In the genomic region with DNA sequence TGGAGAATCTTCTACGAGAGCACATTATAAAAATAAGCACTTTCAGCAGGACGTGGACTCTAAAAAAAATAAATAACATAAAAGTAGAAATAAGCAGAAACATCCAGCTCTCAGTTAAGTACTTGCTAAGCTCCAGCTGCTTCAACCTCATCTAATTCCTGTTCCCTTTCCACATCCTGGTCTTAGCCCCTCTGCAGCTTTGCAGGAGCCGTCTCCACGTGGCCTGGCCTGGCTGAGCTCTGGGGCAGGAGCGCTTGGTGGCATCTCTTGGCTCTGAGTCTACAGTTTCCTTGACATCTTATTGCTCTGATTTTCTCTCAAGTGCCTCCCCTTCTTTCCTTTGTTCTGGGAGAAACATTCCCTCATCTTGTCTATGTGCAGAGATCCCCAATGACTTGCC, we compare ENCODE assay signal across 1 cellular context.
TF ChIP-seq lines count a peak whose summit lies in the region.

No MANE protein-coding gene starts in this region.

TF ChIP-seq in GM23338, 12 proteins besides CTCF, POLR2A, EP300 and RAD21 (continued from another document):
- TF ChIP-seq, protein P1, sequence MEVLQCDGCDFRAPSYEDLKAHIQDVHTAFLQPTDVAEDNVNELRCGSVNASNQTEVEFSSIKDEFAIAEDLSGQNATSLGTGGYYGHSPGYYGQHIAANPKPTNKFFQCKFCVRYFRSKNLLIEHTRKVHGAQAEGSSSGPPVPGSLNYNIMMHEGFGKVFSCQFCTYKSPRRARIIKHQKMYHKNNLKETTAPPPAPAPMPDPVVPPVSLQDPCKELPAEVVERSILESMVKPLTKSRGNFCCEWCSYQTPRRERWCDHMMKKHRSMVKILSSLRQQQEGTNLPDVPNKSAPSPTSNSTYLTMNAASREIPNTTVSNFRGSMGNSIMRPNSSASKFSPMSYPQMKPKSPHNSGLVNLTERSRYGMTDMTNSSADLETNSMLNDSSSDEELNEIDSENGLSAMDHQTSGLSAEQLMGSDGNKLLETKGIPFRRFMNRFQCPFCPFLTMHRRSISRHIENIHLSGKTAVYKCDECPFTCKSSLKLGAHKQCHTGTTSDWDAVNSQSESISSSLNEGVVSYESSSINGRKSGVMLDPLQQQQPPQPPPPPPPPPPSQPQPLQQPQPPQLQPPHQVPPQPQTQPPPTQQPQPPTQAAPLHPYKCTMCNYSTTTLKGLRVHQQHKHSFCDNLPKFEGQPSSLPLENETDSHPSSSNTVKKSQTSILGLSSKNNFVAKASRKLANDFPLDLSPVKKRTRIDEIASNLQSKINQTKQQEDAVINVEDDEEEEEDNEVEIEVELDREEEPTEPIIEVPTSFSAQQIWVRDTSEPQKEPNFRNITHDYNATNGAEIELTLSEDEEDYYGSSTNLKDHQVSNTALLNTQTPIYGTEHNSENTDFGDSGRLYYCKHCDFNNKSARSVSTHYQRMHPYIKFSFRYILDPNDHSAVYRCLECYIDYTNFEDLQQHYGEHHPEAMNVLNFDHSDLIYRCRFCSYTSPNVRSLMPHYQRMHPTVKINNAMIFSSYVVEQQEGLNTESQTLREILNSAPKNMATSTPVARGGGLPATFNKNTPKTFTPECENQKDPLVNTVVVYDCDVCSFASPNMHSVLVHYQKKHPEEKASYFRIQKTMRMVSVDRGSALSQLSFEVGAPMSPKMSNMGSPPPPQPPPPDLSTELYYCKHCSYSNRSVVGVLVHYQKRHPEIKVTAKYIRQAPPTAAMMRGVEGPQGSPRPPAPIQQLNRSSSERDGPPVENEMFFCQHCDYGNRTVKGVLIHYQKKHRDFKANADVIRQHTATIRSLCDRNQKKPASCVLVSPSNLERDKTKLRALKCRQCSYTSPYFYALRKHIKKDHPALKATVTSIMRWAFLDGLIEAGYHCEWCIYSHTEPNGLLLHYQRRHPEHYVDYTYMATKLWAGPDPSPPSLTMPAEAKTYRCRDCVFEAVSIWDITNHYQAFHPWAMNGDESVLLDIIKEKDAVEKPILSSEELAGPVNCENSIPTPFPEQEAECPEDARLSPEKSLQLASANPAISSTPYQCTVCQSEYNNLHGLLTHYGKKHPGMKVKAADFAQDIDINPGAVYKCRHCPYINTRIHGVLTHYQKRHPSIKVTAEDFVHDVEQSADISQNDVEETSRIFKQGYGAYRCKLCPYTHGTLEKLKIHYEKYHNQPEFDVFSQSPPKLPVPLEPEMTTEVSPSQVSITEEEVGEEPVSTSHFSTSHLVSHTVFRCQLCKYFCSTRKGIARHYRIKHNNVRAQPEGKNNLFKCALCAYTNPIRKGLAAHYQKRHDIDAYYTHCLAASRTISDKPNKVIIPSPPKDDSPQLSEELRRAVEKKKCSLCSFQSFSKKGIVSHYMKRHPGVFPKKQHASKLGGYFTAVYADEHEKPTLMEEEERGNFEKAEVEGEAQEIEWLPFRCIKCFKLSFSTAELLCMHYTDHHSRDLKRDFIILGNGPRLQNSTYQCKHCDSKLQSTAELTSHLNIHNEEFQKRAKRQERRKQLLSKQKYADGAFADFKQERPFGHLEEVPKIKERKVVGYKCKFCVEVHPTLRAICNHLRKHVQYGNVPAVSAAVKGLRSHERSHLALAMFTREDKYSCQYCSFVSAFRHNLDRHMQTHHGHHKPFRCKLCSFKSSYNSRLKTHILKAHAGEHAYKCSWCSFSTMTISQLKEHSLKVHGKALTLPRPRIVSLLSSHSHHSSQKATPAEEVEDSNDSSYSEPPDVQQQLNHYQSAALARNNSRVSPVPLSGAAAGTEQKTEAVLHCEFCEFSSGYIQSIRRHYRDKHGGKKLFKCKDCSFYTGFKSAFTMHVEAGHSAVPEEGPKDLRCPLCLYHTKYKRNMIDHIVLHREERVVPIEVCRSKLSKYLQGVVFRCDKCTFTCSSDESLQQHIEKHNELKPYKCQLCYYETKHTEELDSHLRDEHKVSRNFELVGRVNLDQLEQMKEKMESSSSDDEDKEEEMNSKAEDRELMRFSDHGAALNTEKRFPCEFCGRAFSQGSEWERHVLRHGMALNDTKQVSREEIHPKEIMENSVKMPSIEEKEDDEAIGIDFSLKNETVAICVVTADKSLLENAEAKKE (CRISPR knock-in tag; IDR thresholded peaks at IDR 0.05), result no peak
TF ChIP-seq in GM23338: peak in this region for 0.
